9 cellular contexts compared by ENCODE assay signal in the genomic region with DNA sequence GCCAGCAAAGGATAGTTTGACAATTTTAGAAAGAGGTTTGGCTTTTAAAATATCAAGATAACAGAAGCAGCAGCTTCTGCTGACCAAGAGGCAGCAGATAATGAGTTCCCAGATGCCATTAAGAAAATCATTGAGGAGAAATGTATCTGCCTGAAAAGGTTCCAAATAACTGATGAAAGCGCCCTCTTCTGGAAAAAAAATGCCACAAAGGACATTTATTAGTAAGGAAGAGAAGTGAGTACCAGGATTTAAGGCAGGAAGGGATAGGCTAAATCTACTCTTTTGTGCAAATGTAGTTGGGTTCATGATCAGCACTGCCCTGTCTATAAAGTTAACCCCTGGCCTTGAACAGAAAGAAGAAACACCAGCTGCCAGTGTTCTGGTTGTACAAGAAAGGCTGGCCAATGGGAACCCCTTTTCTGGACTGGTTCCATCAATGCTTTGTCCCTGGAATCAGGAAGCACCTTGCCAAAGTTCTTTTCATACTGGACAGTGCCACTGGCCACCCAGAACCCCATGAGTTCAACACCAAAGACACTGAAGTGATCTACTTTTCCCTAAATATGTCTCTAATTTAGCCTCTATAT. TPM values are rescaled to one million over a fixed set of nuclear protein-coding genes. Genes with fewer than 3 reads are reported as not detected.
DNase-seq lines count a peak whose midpoint lies in the region; FAIRE-seq lines count a peak whose summit lies in the region.
"Had no signal": no experiment of that assay in that cellular context is flagged by ENCODE, and none has a peak within 500 bp of the region (broad histone marks: within the 10 kb centered on the region; RNA-seq: fewer than 3 reads in every experiment).

No MANE protein-coding gene starts in this region.

- no peak for FAIRE-seq in HTR-8/SVneo (lab: Jason Lieb, UNC)
- FAIRE-seq in TTC549 (lab: Jason Lieb, UNC) = peak; percentile 37

- in situ Hi-C loops in Caki2 (cut with HindIII; ENCODE audit: low pct_unique_long_range_greater_than_20kb, low sequenced_read_pairs) = no loop called here

- DNase-seq in Caki2 (ENCODE audit: low read depth) (peak; percentile 44), HTR-8/SVneo (ENCODE audit: insufficient read length, low spot score) (peak; percentile 14), left kidney (ENCODE audit: low read depth, low spot score) (peak; percentile 25), nucleus accumbens (lab: John Stamatoyannopoulos, UW) (no peak), AG08395 (ENCODE audit: low spot score) (no peak), NCI-H2171 treated with DMSO at 0.1 percent for 48 hours (lab: John Stamatoyannopoulos, UW) (no peak)
- DNase-seq in stimulated activated CD4-positive, alpha-beta T cell treated with anti-CD3 and anti-CD28 coated beads, Interleukin-1b, Interleukin-23, amount 100 ng/mL, for 48 hours = no peak
- DNase-seq: activated CD8-positive, alpha-beta memory T cell treated with anti-CD3 and anti-CD28 coated beads, Interleukin-2, amount 10 ng/mL, durations not matched to agents 7 days and 5 days had no signal

RNA-seq across cellular contexts. Expression of gene DHX57, which starts 40.6 kb away (rescaled TPM):
- 10.7 and 17.0 TPM in 2 replicates for total RNA-seq in Caki2 (2014; rRNA removed; shearing (Covaris generic); ENCODE audit: low replicate concordance)

RNA-seq across cellular contexts. Expression of gene MORN2, which starts 40.7 kb away (rescaled TPM):
- 36.4 and 41.2 TPM in 2 replicates for total RNA-seq in Caki2 (2014; rRNA removed; shearing (Covaris generic); ENCODE audit: low replicate concordance)

RNA-seq across cellular contexts. Expression of gene ARHGEF33, which starts 54.6 kb away (rescaled TPM):
- not detected in 2 replicates for total RNA-seq in Caki2 (2014; rRNA removed; shearing (Covaris generic); ENCODE audit: low replicate concordance)

RNA-seq across cellular contexts. Expression of gene GEMIN6, which starts 57.1 kb away (rescaled TPM):
- total RNA-seq in Caki2 (2014; rRNA removed; shearing (Covaris generic); ENCODE audit: low replicate concordance) = 19.3 and 32.1 TPM in 2 replicates

Comparison
In these comparisons a context has a peak if more than half of its experiments do, and no peak if none do; other contexts are left out.
1. DNase-seq: peak in Caki2 (single experiment), HTR-8/SVneo (single experiment) and left kidney (single experiment); none in nucleus accumbens (0 of 56), AG08395 (single experiment), stimulated activated CD4-positive, alpha-beta T cell treated with anti-CD3 and anti-CD28 coated beads, Interleukin-1b, Interleukin-23, amount 100 ng/mL, for 48 hours (single experiment) and NCI-H2171 treated with DMSO at 0.1 percent for 48 hours (single experiment).